Comparison of ENCODE assay signal across 12 cellular contexts in the genomic region with DNA sequence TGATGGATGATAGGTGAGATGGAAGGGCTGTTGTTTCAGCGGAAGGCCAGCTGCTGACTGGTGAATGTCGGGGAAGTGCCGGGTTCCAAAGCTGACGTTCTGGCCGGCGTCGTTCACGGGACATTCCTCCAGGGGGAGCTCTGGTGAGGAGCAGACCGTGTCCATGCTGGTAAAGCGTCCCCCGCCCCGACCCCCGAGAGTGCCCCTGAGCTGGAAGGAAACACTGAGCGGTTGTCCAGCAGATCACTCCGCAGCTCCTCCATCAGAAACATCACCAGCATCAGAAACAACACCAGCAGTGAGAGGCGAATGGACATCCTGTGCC. TPM values are rescaled to one million over a fixed set of nuclear protein-coding genes. Genes with fewer than 3 reads are reported as not detected.
DNase-seq lines count a peak whose midpoint lies in the region; ATAC-seq and TF ChIP-seq lines count a peak whose summit lies in the region.
"Had no signal": no experiment of that assay in that cellular context is flagged by ENCODE, and none has a peak within 500 bp of the region (broad histone marks: within the 10 kb centered on the region; RNA-seq: fewer than 3 reads in every experiment).

No MANE protein-coding gene starts in this region.

- H3K36me3 Mint-ChIP-seq in activated naive CD8-positive, alpha-beta T cell treated with anti-CD3 and anti-CD28 coated beads, Interleukin-2, amount 50 U/mL, for 24 hours (ENCODE audit: low read depth), result no peaks in the 10 kb centered on the region
- no peaks in the 10 kb centered on the region for H3K36me3 Mint-ChIP-seq in activated naive CD8-positive, alpha-beta T cell treated with anti-CD3 and anti-CD28 coated beads for 36 hours

- H3K4me3 Mint-ChIP-seq in activated naive CD8-positive, alpha-beta T cell treated with anti-CD3 and anti-CD28 coated beads, Interleukin-2, amount 50 U/mL, for 24 hours, result no peak overlapping the region
- H3K4me3 Mint-ChIP-seq in activated naive CD8-positive, alpha-beta T cell treated with anti-CD3 and anti-CD28 coated beads for 36 hours, result no peak overlapping the region
- H3K4me3 Mint-ChIP-seq: stimulated activated effector memory CD8-positive, alpha-beta T cell treated with anti-CD3 and anti-CD28 coated beads, Interleukin-12 subunit alpha, Interleukin-12 subunit beta, amount 100 ng/mL, for 72 hours had no signal

- H3K36me3 ChIP-seq in testis (ENCODE audit: low read depth, missing control alignments), result no peaks in the 10 kb centered on the region

- peak; percentile 15 for DNase-seq in activated naive CD8-positive, alpha-beta T cell treated with anti-CD3 and anti-CD28 coated beads, Interleukin-2, amount 50 U/mL, for 24 hours
- DNase-seq in activated naive CD8-positive, alpha-beta T cell treated with anti-CD3 and anti-CD28 coated beads for 36 hours, result no peak
- no peak for DNase-seq in LNCaP clone FGC (ENCODE audit: low read depth)
- DNase-seq in fibroblast of mammary gland (ENCODE audit: low read depth), result no peak
- peak; percentile 48 for DNase-seq in testis
- no peak for DNase-seq in NOMO-1 (lab: John Stamatoyannopoulos, UW; ENCODE audit: unreplicated experiment in 2 of 2)
- DNase-seq: activated CD4-positive, alpha-beta T cell treated with anti-CD3 and anti-CD28 coated beads, Interleukin-2, amount 50 U/mL, for 4 hours; NCI-H1048; retina had no signal

- H3K4me1 ChIP-seq in testis, result no peaks in the 10 kb centered on the region

- intact Hi-C loops in testis (cut with DNase I; ENCODE audit: low total_unique reads), result no loop called here

- H3K4me1 Mint-ChIP-seq in activated naive CD8-positive, alpha-beta T cell treated with anti-CD3 and anti-CD28 coated beads, Interleukin-2, amount 50 U/mL, for 24 hours, result no peaks in the 10 kb centered on the region
- H3K4me1 Mint-ChIP-seq in activated naive CD8-positive, alpha-beta T cell treated with anti-CD3 and anti-CD28 coated beads for 36 hours, result no peaks in the 10 kb centered on the region

- H3K27me3 Mint-ChIP-seq in activated naive CD8-positive, alpha-beta T cell treated with anti-CD3 and anti-CD28 coated beads, Interleukin-2, amount 50 U/mL, for 24 hours, result peaks cover 42% of the 10 kb centered on the region
- H3K27me3 Mint-ChIP-seq in activated naive CD8-positive, alpha-beta T cell treated with anti-CD3 and anti-CD28 coated beads for 36 hours, result peaks cover 50% of the 10 kb centered on the region

- no peaks in the 10 kb centered on the region for H3K9me3 ChIP-seq in testis

- H3K9me3 Mint-ChIP-seq in activated naive CD8-positive, alpha-beta T cell treated with anti-CD3 and anti-CD28 coated beads, Interleukin-2, amount 50 U/mL, for 24 hours, result no peaks in the 10 kb centered on the region
- H3K9me3 Mint-ChIP-seq in activated naive CD8-positive, alpha-beta T cell treated with anti-CD3 and anti-CD28 coated beads for 36 hours, result peaks cover 2% of the 10 kb centered on the region

- 5 to 8% methylated on average over 14 to 16 of the region's 16 CpGs for WGBS in testis, 2 donors

- no peak overlapping the region for H3K27ac ChIP-seq in testis

- H3K27ac Mint-ChIP-seq in activated naive CD8-positive, alpha-beta T cell treated with anti-CD3 and anti-CD28 coated beads, Interleukin-2, amount 50 U/mL, for 24 hours, result no peak overlapping the region
- no peak overlapping the region for H3K27ac Mint-ChIP-seq in activated naive CD8-positive, alpha-beta T cell treated with anti-CD3 and anti-CD28 coated beads for 36 hours
- H3K27ac Mint-ChIP-seq: stimulated activated effector memory CD8-positive, alpha-beta T cell treated with anti-CD3 and anti-CD28 coated beads, Interleukin-12 subunit alpha, Interleukin-12 subunit beta, amount 100 ng/mL, for 72 hours had no signal

- no peak for ATAC-seq in activated naive CD8-positive, alpha-beta T cell treated with anti-CD3 and anti-CD28 coated beads, Interleukin-2, amount 50 U/mL, for 24 hours
- ATAC-seq in GM18502 (IDR thresholded peaks at IDR 0.05; ENCODE audit: poor library complexity, unreplicated experiment), result no peak
- ATAC-seq in HG02870 (IDR thresholded peaks at IDR 0.05; ENCODE audit: unreplicated experiment), result no peak
- ATAC-seq: stimulated activated effector memory CD8-positive, alpha-beta T cell treated with anti-CD3 and anti-CD28 coated beads, Interleukin-12 subunit alpha, Interleukin-12 subunit beta, amount 100 ng/mL, for 72 hours had no signal

- TF ChIP-seq POLR2A in testis (IDR thresholded peaks at IDR 0.05), result no peak

- TF ChIP-seq CTCF in LNCaP clone FGC (IDR thresholded peaks at IDR 0.05; ENCODE audit: control insufficient read depth, extremely low read depth, insufficient read depth) (peak; percentile 41), fibroblast of mammary gland (conservative IDR thresholded peaks at IDR 0.05; ENCODE audit: control insufficient read depth, insufficient read depth, low read depth, low read length) (peak; percentile 26), testis (IDR thresholded peaks at IDR 0.05) (peak in 1 of 3 experiments; percentile 34)

- H3K4me3 ChIP-seq in LNCaP clone FGC (ENCODE audit: low read depth, low read length), result no peak overlapping the region
- no peak overlapping the region for H3K4me3 ChIP-seq in fibroblast of mammary gland (ENCODE audit: control insufficient read depth, low read depth, low read length)
- no peak overlapping the region for H3K4me3 ChIP-seq in testis

- no peaks in the 10 kb centered on the region for H3K27me3 ChIP-seq in testis

RNA-seq across cellular contexts. Expression of a gene that starts 18.6 kb away (rescaled TPM):
- not detected for total RNA-seq in activated naive CD8-positive, alpha-beta T cell treated with anti-CD3 and anti-CD28 coated beads for 36 hours
- total RNA-seq in testis, result 10 to 100 TPM in 1 of 2 donors, 1 to 10 TPM in 1; 9.3 to 16.0 TPM
- polyA plus RNA-seq in testis (ENCODE audit: insufficient read depth, low read depth, low replicate concordance), result 7.2 TPM

Comparison
In these comparisons a context has a peak if more than half of its experiments do, and no peak if none do; other contexts are left out.
1. DNase-seq: peak in activated naive CD8-positive, alpha-beta T cell treated with anti-CD3 and anti-CD28 coated beads, Interleukin-2, amount 50 U/mL, for 24 hours (single experiment) and testis (single experiment); none in activated naive CD8-positive, alpha-beta T cell treated with anti-CD3 and anti-CD28 coated beads for 36 hours (single experiment), LNCaP clone FGC (single experiment), fibroblast of mammary gland (single experiment) and NOMO-1 (0 of 2).
2. RNA of a gene that starts 18.6 kb away (total RNA-seq): 9.3 to 16.0 TPM in testis; not detected in activated naive CD8-positive, alpha-beta T cell treated with anti-CD3 and anti-CD28 coated beads for 36 hours; every median in the first group is over 10 times any median in the second.